ENCODE assay signal across 2 cellular contexts in genomic region chr14:90137807-90138206, GRCh38.
TF ChIP-seq lines count a peak whose summit lies in the region.

No MANE protein-coding gene starts in this region.

TF ChIP-seq in SK-N-SH treated with all-trans-retinoic acid at 6 μM for 48 hours, 23 proteins besides CTCF, POLR2A, EP300 and RAD21 (continued from another document):
- TF ChIP-seq TSHZ2 (CRISPR knock-in tag; IDR thresholded peaks at IDR 0.05) (no peak), CREB5 (CRISPR knock-in tag; IDR thresholded peaks at IDR 0.05; ENCODE audit: low read depth) (no peak)

TF ChIP-seq in SK-N-SH, 30 proteins besides CTCF, POLR2A, EP300 and RAD21 (continued from another document):
- TF ChIP-seq, protein P1, sequence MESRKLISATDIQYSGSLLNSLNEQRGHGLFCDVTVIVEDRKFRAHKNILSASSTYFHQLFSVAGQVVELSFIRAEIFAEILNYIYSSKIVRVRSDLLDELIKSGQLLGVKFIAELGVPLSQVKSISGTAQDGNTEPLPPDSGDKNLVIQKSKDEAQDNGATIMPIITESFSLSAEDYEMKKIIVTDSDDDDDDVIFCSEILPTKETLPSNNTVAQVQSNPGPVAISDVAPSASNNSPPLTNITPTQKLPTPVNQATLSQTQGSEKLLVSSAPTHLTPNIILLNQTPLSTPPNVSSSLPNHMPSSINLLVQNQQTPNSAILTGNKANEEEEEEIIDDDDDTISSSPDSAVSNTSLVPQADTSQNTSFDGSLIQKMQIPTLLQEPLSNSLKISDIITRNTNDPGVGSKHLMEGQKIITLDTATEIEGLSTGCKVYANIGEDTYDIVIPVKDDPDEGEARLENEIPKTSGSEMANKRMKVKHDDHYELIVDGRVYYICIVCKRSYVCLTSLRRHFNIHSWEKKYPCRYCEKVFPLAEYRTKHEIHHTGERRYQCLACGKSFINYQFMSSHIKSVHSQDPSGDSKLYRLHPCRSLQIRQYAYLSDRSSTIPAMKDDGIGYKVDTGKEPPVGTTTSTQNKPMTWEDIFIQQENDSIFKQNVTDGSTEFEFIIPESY (IDR thresholded peaks at IDR 0.05; ENCODE audit: borderline replicate concordance, low read depth), result no peak
- no peak for TF ChIP-seq FOSL2 (IDR thresholded peaks at IDR 0.05; ENCODE audit: borderline replicate concordance, low read depth)
